ENCODE assay signal across 9 cellular contexts in the genomic region with DNA sequence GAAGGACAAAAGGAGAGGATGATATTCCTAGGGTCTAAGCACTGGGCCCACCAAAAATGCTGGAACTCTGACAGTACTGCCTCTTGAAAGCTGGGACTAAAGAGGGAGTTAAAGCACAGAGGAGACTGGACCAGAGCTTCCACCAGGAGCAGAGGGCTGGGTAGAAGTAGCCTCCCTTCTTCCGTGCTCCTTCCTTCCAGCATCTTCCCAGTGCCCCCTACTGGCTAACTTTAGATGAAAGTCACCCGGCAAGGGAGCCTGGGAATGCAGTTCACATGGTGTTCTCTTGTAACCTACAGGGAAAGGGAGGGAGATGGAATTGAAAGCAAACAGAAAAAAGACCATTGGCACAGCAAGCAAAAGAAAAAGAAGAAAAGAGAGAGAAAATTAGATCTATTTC.
DNase-seq lines count a peak whose midpoint lies in the region; ATAC-seq and TF ChIP-seq lines count a peak whose summit lies in the region.
"Had no signal": no experiment of that assay in that cellular context is flagged by ENCODE, and none has a peak within 500 bp of the region (broad histone marks: within the 10 kb centered on the region; RNA-seq: fewer than 3 reads in every experiment).

No MANE protein-coding gene starts in this region.

- H3K36me3 Mint-ChIP-seq in immature natural killer cell, result no peaks in the 10 kb centered on the region

- H3K36me3 ChIP-seq in MG63 (no peaks in the 10 kb centered on the region), prostate gland (no peaks in the 10 kb centered on the region)
- H3K36me3 ChIP-seq: BLaER1 treated with 17β-estradiol and CSF1 and Interleukin-3, amounts not matched to agents 10 nM and 100 nM had no signal

- H3K27me3 Mint-ChIP-seq in immature natural killer cell (ENCODE audit: low read depth in 3 of 3), result no peaks in the 10 kb centered on the region

- TF ChIP-seq POLR2A in prostate gland (IDR thresholded peaks at IDR 0.05), result no peak

- no peak overlapping the region for H3K4me3 Mint-ChIP-seq in immature natural killer cell

- no peaks in the 10 kb centered on the region for H3K4me1 ChIP-seq in prostate gland (replicated peaks)

- DNase-seq in NCI-H1092 treated with DMSO at 0.1 percent for 48 hours (lab: John Stamatoyannopoulos, UW), result peak; percentile 14
- no peak for DNase-seq in NCI-H1092 (lab: John Stamatoyannopoulos, UW)
- peak; percentile 55 for DNase-seq in MG63
- DNase-seq in astrocyte of the cerebellum (ENCODE audit: low read depth), result peak; percentile 52
- peak; percentile 90 for DNase-seq in islet precursor cell
- no peak for DNase-seq in prostate gland (ENCODE audit: low spot score)
- no peak for DNase-seq in immature natural killer cell

- no peaks in the 10 kb centered on the region for H3K9me3 ChIP-seq in MG63
- H3K9me3 ChIP-seq in prostate gland, result no peaks in the 10 kb centered on the region
- H3K9me3 ChIP-seq: BLaER1 treated with 17β-estradiol and CSF1 and Interleukin-3, amounts not matched to agents 10 nM and 100 nM had no signal

- intact Hi-C loops in prostate gland (cut with DNase I), result no loop called here

- no peaks in the 10 kb centered on the region for H3K4me1 Mint-ChIP-seq in immature natural killer cell

- peaks cover 0 to 6% (median 0%) of the 10 kb centered on the region in 6 donors for H3K9me3 Mint-ChIP-seq in immature natural killer cell

- no peak overlapping the region for H3K4me3 ChIP-seq in MG63
- H3K4me3 ChIP-seq in astrocyte of the cerebellum (ENCODE audit: low read depth, low read length), result no peak overlapping the region
- no peak overlapping the region for H3K4me3 ChIP-seq in prostate gland
- H3K4me3 ChIP-seq: BLaER1 treated with 17β-estradiol and CSF1 and Interleukin-3, amounts not matched to agents 10 nM and 100 nM had no signal

- H3K27me3 ChIP-seq in MG63, result no peaks in the 10 kb centered on the region
- H3K27me3 ChIP-seq in prostate gland (replicated peaks; ENCODE audit: insufficient read depth), result no peaks in the 10 kb centered on the region
- H3K27me3 ChIP-seq: BLaER1 treated with 17β-estradiol and CSF1 and Interleukin-3, amounts not matched to agents 10 nM and 100 nM had no signal

- peak; percentile 60 for ATAC-seq in GM21576 (IDR thresholded peaks at IDR 0.05; ENCODE audit: unreplicated experiment)

- TF ChIP-seq CTCF in astrocyte of the cerebellum (IDR thresholded peaks at IDR 0.05; ENCODE audit: low read depth, low read length, missing control alignments), result peak; percentile 78
- TF ChIP-seq CTCF in prostate gland (IDR thresholded peaks at IDR 0.05), result peak in 2 of 4 experiments; percentile 14 to 19

- no peak overlapping the region for H3K27ac ChIP-seq in prostate gland
- H3K27ac ChIP-seq: BLaER1 treated with 17β-estradiol and CSF1 and Interleukin-3, amounts not matched to agents 10 nM and 100 nM had no signal

- 51% methylated on average over 2 of the region's 2 CpGs for WGBS in prostate gland

- in situ Hi-C loops in astrocyte of the cerebellum (cut with HindIII; ENCODE audit: low sequenced_read_pairs), result no loop called here

- H3K27ac Mint-ChIP-seq in immature natural killer cell, result no peak overlapping the region

Comparison
In these comparisons a context has a peak if more than half of its experiments do, and no peak if none do; other contexts are left out.
1. DNase-seq: peak in NCI-H1092 treated with DMSO at 0.1 percent for 48 hours (single experiment), MG63 (single experiment), astrocyte of the cerebellum (single experiment) and islet precursor cell (single experiment); none in NCI-H1092 (single experiment), prostate gland (single experiment) and immature natural killer cell (0 of 3).